ENCODE assay signal across 24 cellular contexts in the genomic region with DNA sequence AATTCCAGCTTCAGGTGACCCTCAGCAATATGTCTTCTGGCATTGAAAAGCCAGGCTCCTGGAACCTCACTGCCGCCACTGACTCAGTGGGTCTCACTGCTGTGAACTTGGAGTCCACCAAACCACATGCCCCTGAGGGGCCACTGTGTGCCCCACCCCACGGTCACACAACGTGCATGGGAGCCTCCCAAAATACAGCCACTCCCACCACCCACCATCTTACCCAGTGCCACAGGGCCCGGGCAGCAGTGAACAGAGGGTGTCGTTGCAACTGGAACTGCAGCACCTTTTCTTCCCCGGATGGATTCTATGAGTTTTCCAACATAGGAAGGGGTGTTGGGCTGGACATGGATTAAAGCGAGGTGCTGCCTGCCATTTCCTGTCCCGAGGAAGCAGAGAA.
"Had no signal": no experiment of that assay in that cellular context is flagged by ENCODE, and none has a peak within 500 bp of the region (broad histone marks: within the 10 kb centered on the region; RNA-seq: fewer than 3 reads in every experiment).

No MANE protein-coding gene starts in this region.

- H3K27me3 Mint-ChIP-seq: activated CD4-positive, alpha-beta memory T cell treated with anti-CD3 and anti-CD28 coated beads for 36 hours had no signal

- DNase-seq: activated CD4-positive, alpha-beta memory T cell treated with anti-CD3 and anti-CD28 coated beads for 36 hours; activated CD4-positive, CD25-positive, alpha-beta regulatory T cell; activated CD8-positive, alpha-beta memory T cell treated with anti-CD3 and anti-CD28 coated beads for 24 hours; activated effector memory CD4-positive, alpha-beta T cell treated with anti-CD3 and anti-CD28 coated beads, Interleukin-2, amount 50 U/mL, for 16 hours; activated naive CD4-positive, alpha-beta T cell treated with Interleukin-2 at 50 U/mL for 16 hours; activated T-cell treated with anti-CD3 and anti-CD28 coated beads, Interleukin-2, amount 50 U/mL, for 4 hours; amygdala; brain microvascular endothelial cell; Kasumi-1; KBM-7; NCI-H1417; NCI-H1694; NCI-H2029; NCI-H2107; NCI-H510A treated with DMSO at 0.1 percent for 48 hours; NCI-H69; PC-3; SHP77 treated with DMSO at 0.1 percent for 48 hours; T-helper 17 cell; T-helper 9 cell had no signal

- H3K36me3 ChIP-seq: brain microvascular endothelial cell, cardiac muscle cell had no signal

- H3K27ac ChIP-seq: brain microvascular endothelial cell, cardiac muscle cell, VCaP had no signal

- H3K4me1 Mint-ChIP-seq: activated CD4-positive, alpha-beta T cell treated with anti-CD3 and anti-CD28 coated beads, Interleukin-2, amount 10 ng/mL, durations not matched to agents 7 days and 5 days had no signal

- H3K4me3 Mint-ChIP-seq: activated CD4-positive, alpha-beta memory T cell treated with anti-CD3 and anti-CD28 coated beads for 36 hours; activated CD4-positive, alpha-beta T cell treated with anti-CD3 and anti-CD28 coated beads, Interleukin-2, amount 10 ng/mL, durations not matched to agents 7 days and 5 days; activated T-cell treated with anti-CD3 and anti-CD28 coated beads, Interleukin-2, amount 50 U/mL, for 4 hours; T-helper 17 cell had no signal

- H3K27ac Mint-ChIP-seq: activated CD4-positive, alpha-beta memory T cell treated with anti-CD3 and anti-CD28 coated beads for 36 hours; activated CD4-positive, alpha-beta T cell treated with anti-CD3 and anti-CD28 coated beads, Interleukin-2, amount 10 ng/mL, durations not matched to agents 7 days and 5 days; activated naive CD4-positive, alpha-beta T cell treated with anti-CD3 and anti-CD28 coated beads, Interleukin-2, amount 50 U/mL, for 72 hours; T-helper 17 cell had no signal

- H3K4me3 ChIP-seq: cardiac muscle cell had no signal

- H3K27me3 ChIP-seq: brain microvascular endothelial cell, cardiac muscle cell had no signal

- H3K36me3 Mint-ChIP-seq: activated CD4-positive, alpha-beta memory T cell treated with anti-CD3 and anti-CD28 coated beads for 36 hours; activated naive CD4-positive, alpha-beta T cell treated with anti-CD3 and anti-CD28 coated beads, Interleukin-2, amount 50 U/mL, for 72 hours had no signal

- H3K9me3 Mint-ChIP-seq: activated CD4-positive, alpha-beta memory T cell treated with anti-CD3 and anti-CD28 coated beads for 36 hours; activated CD4-positive, alpha-beta T cell treated with anti-CD3 and anti-CD28 coated beads, Interleukin-2, amount 10 ng/mL, durations not matched to agents 7 days and 5 days; activated naive CD4-positive, alpha-beta T cell treated with anti-CD3 and anti-CD28 coated beads, Interleukin-2, amount 50 U/mL, for 72 hours had no signal

- ATAC-seq: activated naive CD4-positive, alpha-beta T cell treated with anti-CD3 and anti-CD28 coated beads, Interleukin-2, amount 50 U/mL, for 72 hours; activated T-cell treated with anti-CD3 and anti-CD28 coated beads, Interleukin-2, amount 50 U/mL, for 4 hours; PC-3; T-helper 17 cell had no signal
